7 cellular contexts compared by ENCODE assay signal in the genomic region with DNA sequence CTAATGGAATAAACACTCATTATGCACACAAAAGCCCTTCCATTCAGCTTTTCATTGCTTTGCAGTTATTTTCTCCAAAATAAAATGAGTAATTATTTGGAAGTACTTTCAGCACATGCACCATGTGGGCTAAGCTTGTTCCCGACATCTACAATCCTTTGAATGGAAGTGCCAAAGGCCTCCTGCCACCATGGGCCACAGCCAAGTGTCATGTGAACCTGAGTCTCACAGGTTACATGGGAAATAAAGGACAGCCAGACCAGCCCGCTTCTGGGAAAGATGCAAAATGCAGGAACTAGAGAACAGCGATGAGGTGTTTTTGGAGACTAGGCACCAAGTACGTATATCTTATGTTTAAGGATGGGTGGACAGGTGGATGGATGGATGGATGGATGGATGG.
"Had no signal": no experiment of that assay in that cellular context is flagged by ENCODE, and none has a peak within 500 bp of the region (broad histone marks: within the 10 kb centered on the region; RNA-seq: fewer than 3 reads in every experiment).

No MANE protein-coding gene starts in this region.

- H3K27ac ChIP-seq: GM23248 had no signal

- DNase-seq: GM23248, GOT3, H9, HCEC 1CT, IMR-90, KG1 had no signal

- H3K4me3 ChIP-seq: GM23248, K562 had no signal

- H3K4me3 Mint-ChIP-seq: H9 had no signal

- H3K27ac Mint-ChIP-seq: H9 had no signal

- H3K4me1 Mint-ChIP-seq: H9 had no signal

- ATAC-seq: K562 had no signal
